Comparison of ENCODE assay signal across 14 cellular contexts in the genomic region with DNA sequence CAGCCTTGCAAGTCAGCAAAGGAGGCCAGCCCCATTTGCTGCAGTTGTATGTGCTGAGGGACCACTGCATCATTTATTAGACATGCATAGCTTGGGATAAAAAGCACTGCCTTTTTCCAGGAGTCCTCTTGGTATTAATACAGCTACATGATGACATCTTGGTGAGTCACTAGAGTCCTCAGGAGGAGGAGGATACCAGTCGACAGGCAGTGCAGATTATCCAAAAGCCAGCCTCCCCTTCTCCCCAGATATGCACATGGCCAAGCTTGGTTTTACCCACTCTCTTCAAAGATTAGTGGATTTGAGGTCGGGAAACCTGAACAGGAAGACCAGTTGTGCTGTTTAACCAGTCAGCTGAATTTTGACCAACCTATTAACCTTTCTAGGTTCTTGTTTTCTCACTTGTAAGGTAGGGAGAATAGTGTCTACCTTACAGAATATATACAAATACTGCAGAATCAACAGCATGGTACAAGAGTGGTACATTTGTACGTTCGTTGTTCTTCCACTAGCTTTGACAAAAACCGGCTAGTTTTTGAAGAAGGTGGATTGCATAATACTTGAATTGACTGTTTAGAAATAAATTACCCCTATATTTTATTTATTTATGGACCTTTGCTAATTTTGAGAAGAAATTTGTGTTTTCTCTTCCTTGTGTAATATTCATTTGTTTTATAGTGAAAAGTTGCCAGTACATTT. TPM values are rescaled to one million over a fixed set of nuclear protein-coding genes. Genes with fewer than 3 reads are reported as not detected.
DNase-seq lines count a peak whose midpoint lies in the region; ATAC-seq and TF ChIP-seq lines count a peak whose summit lies in the region.
"Had no signal": no experiment of that assay in that cellular context is flagged by ENCODE, and none has a peak within 500 bp of the region (broad histone marks: within the 10 kb centered on the region; RNA-seq: fewer than 3 reads in every experiment).

No MANE protein-coding gene starts in this region.

- H4K20me1 ChIP-seq in smooth muscle cell (ENCODE audit: low read depth), result peaks cover 94% of the 10 kb centered on the region

- peaks cover 38% of the 10 kb centered on the region for H3K36me3 Mint-ChIP-seq in activated CD4-positive, alpha-beta T cell treated with anti-CD3 and anti-CD28 coated beads for 36 hours (ENCODE audit: low read depth)

- H3K9me3 Mint-ChIP-seq in activated CD4-positive, alpha-beta T cell treated with anti-CD3 and anti-CD28 coated beads for 36 hours (ENCODE audit: low read depth), result no peaks in the 10 kb centered on the region
- H3K9me3 Mint-ChIP-seq: activated CD8-positive, alpha-beta T cell treated with anti-CD3 and anti-CD28 coated beads for 36 hours had no signal

- H3K27me3 ChIP-seq in smooth muscle cell (ENCODE audit: low read depth) (no peaks in the 10 kb centered on the region), WERI-Rb-1 (ENCODE audit: insufficient read depth, low read depth, severe bottlenecking) (no peaks in the 10 kb centered on the region)
- H3K27me3 ChIP-seq: adrenal gland had no signal

- H3K4me3 ChIP-seq in smooth muscle cell (no peak overlapping the region), WERI-Rb-1 (ENCODE audit: low read depth, low read length) (no peak overlapping the region)
- H3K4me3 ChIP-seq: adrenal gland had no signal

- intact Hi-C loops in activated CD4-positive, alpha-beta T cell treated with anti-CD3 and anti-CD28 coated beads for 36 hours (cut with DNase I, micrococcal nuclease), result no loop called here

- peak; percentile 31 for ATAC-seq in activated CD4-positive, alpha-beta T cell treated with anti-CD3 and anti-CD28 coated beads for 36 hours
- no peak for ATAC-seq in HG02852 (IDR thresholded peaks at IDR 0.05; ENCODE audit: unreplicated experiment)
- ATAC-seq: activated CD8-positive, alpha-beta T cell treated with anti-CD3 and anti-CD28 coated beads for 36 hours had no signal

- H3K4me1 Mint-ChIP-seq in activated CD4-positive, alpha-beta T cell treated with anti-CD3 and anti-CD28 coated beads for 36 hours, result peaks cover 45% of the 10 kb centered on the region

- CTCF ChIA-PET in activated CD4-positive, alpha-beta T cell treated with anti-CD3 and anti-CD28 coated beads for 36 hours (lab: Charles Lee), result interaction anchor here (0.8 to 1.7 kb wide), 4 partner anchors 10 to 39 kb away, joined by 3 to 4 read pairs (median 3); no protein-coding TSS in a partner anchor

- no peaks in the 10 kb centered on the region for H3K9me3 ChIP-seq in smooth muscle cell (replicated peaks; ENCODE audit: low read depth)
- no peaks in the 10 kb centered on the region for H3K9me3 ChIP-seq in WERI-Rb-1 (ENCODE audit: severe bottlenecking)
- H3K9me3 ChIP-seq: adrenal gland had no signal

- H3K27ac ChIP-seq in smooth muscle cell (ENCODE audit: low read depth) (peak overlapping the region; percentile 59), WERI-Rb-1 (no peak overlapping the region)
- H3K27ac ChIP-seq: adrenal gland had no signal

- no peaks in the 10 kb centered on the region for H3K27me3 Mint-ChIP-seq in activated CD4-positive, alpha-beta T cell treated with anti-CD3 and anti-CD28 coated beads for 36 hours
- H3K27me3 Mint-ChIP-seq: activated CD8-positive, alpha-beta T cell treated with anti-CD3 and anti-CD28 coated beads for 36 hours had no signal

- POLR2A ChIA-PET in activated CD4-positive, alpha-beta T cell treated with anti-CD3 and anti-CD28 coated beads for 36 hours (lab: Charles Lee), result no interaction called here

- no peak overlapping the region for H3K4me2 ChIP-seq in smooth muscle cell

- no peak overlapping the region for H3K9ac ChIP-seq in smooth muscle cell (ENCODE audit: low read depth)

- WGBS in smooth muscle cell (ENCODE audit: low lambda C conversion rate), result 70% methylated on average over 5 of the region's 5 CpGs

- DNase-seq in activated CD4-positive, alpha-beta T cell treated with anti-CD3 and anti-CD28 coated beads for 36 hours, result no peak
- no peak for DNase-seq in activated CD4-positive, alpha-beta T cell treated with anti-CD3 and anti-CD28 coated beads, Interleukin-2, amount 50 U/mL, for 1 hour
- DNase-seq in RKO (ENCODE audit: low spot score) (peak; percentile 79), fibroblast of gingiva (ENCODE audit: low read depth) (peak; percentile 33), smooth muscle cell (lab: John Stamatoyannopoulos, UW; ENCODE audit: unreplicated experiment) (no peak), mucosa of gallbladder (ENCODE audit: low spot score) (no peak), WERI-Rb-1 (no peak)
- DNase-seq: activated CD8-positive, alpha-beta T cell treated with anti-CD3 and anti-CD28 coated beads for 36 hours; effector CD8-positive, alpha-beta T cell; GDM1; Kasumi-1; NCI-H524 treated with DMSO at 0.1 percent for 48 hours had no signal

- H3K79me2 ChIP-seq in smooth muscle cell (ENCODE audit: low read depth), result peaks cover 66% of the 10 kb centered on the region

- H3K36me3 ChIP-seq in smooth muscle cell (ENCODE audit: low read depth) (peaks cover 4% of the 10 kb centered on the region), WERI-Rb-1 (peaks cover 37% of the 10 kb centered on the region)
- H3K36me3 ChIP-seq: adrenal gland had no signal

- H2AFZ ChIP-seq in smooth muscle cell (ENCODE audit: low read depth), result no peak overlapping the region

- H3K27ac Mint-ChIP-seq in activated CD4-positive, alpha-beta T cell treated with anti-CD3 and anti-CD28 coated beads for 36 hours, result no peak overlapping the region
- H3K27ac Mint-ChIP-seq: activated CD8-positive, alpha-beta T cell treated with anti-CD3 and anti-CD28 coated beads for 36 hours had no signal

- TF ChIP-seq CTCF in smooth muscle cell (IDR thresholded peaks at IDR 0.05; ENCODE audit: borderline replicate concordance, insufficient read depth, poor library complexity, severe bottlenecking), result no peak
- TF ChIP-seq CTCF in WERI-Rb-1 (IDR thresholded peaks at IDR 0.05; ENCODE audit: low read depth, low read length), result no peak

- H3K4me1 ChIP-seq in smooth muscle cell (ENCODE audit: low read depth), result peaks cover 15% of the 10 kb centered on the region

- no peak overlapping the region for H3K4me3 Mint-ChIP-seq in activated CD4-positive, alpha-beta T cell treated with anti-CD3 and anti-CD28 coated beads for 36 hours
- H3K4me3 Mint-ChIP-seq: activated CD8-positive, alpha-beta T cell treated with anti-CD3 and anti-CD28 coated beads for 36 hours had no signal

- no peaks in the 10 kb centered on the region for H3F3A ChIP-seq in smooth muscle cell (ENCODE audit: low read depth)

RNA-seq across cellular contexts. Expression of a gene that starts 31.9 kb away (rescaled TPM):
- total RNA-seq in activated CD4-positive, alpha-beta T cell treated with anti-CD3 and anti-CD28 coated beads for 36 hours, result 10 to 100 TPM; 43.9 to 54.5 TPM
- total RNA-seq in smooth muscle cell (11.3 and 14.9 TPM in 2 replicates), mucosa of gallbladder (63.0 TPM)
- 28.2 and 29.9 TPM in 2 replicates for polyA plus RNA-seq in smooth muscle cell

Comparison
In these comparisons a context has a peak if more than half of its experiments do, and no peak if none do; other contexts are left out.
1. DNase-seq: peak in RKO (single experiment) and fibroblast of gingiva (single experiment); none in activated CD4-positive, alpha-beta T cell treated with anti-CD3 and anti-CD28 coated beads for 36 hours (single experiment), activated CD4-positive, alpha-beta T cell treated with anti-CD3 and anti-CD28 coated beads, Interleukin-2, amount 50 U/mL, for 1 hour (single experiment), smooth muscle cell (single experiment), mucosa of gallbladder (single experiment) and WERI-Rb-1 (single experiment).